Comparison of ENCODE assay signal across 21 cellular contexts in genomic region chr3:192885374-192885773, GRCh38. TPM values are rescaled to one million over a fixed set of nuclear protein-coding genes. Genes with fewer than 3 reads are reported as not detected.
DNase-seq lines count a peak whose midpoint lies in the region; TF ChIP-seq lines count a peak whose summit lies in the region.
"Had no signal": no experiment of that assay in that cellular context is flagged by ENCODE, and none has a peak within 500 bp of the region (broad histone marks: within the 10 kb centered on the region; RNA-seq: fewer than 3 reads in every experiment).

No MANE protein-coding gene starts in this region.

- no peak overlapping the region for H3K4me3 ChIP-seq in HUES6 (ENCODE audit: low read depth, low read length)
- H3K4me3 ChIP-seq: cardiac muscle cell, lung, pancreas, transverse colon had no signal

- TF ChIP-seq CTCF in chondrocyte (IDR thresholded peaks at IDR 0.05): no peak
- no peak for TF ChIP-seq CTCF in osteocyte (IDR thresholded peaks at IDR 0.05)

- H3K4me1 Mint-ChIP-seq in activated CD4-positive, alpha-beta T cell treated with anti-CD3 and anti-CD28 coated beads, Interleukin-2, amount 10 ng/mL, durations not matched to agents 24 days and 14 days: peaks cover 44% of the 10 kb centered on the region
- H3K4me1 Mint-ChIP-seq in chondrocyte (ENCODE audit: low read depth) (peaks cover 80% of the 10 kb centered on the region), osteocyte (ENCODE audit: unreplicated experiment) (peaks cover 70% of the 10 kb centered on the region)
- H3K4me1 Mint-ChIP-seq: naive B cell had no signal

- no peaks in the 10 kb centered on the region for H3K9me3 Mint-ChIP-seq in activated CD4-positive, alpha-beta T cell treated with anti-CD3 and anti-CD28 coated beads, Interleukin-2, amount 10 ng/mL, durations not matched to agents 24 days and 14 days
- H3K9me3 Mint-ChIP-seq in chondrocyte (ENCODE audit: low read depth) (no peaks in the 10 kb centered on the region), osteocyte (ENCODE audit: unreplicated experiment) (no peaks in the 10 kb centered on the region)
- H3K9me3 Mint-ChIP-seq: naive B cell; stimulated activated memory B cell treated with anti-CD40 and anti-IgM and Interleukin-4, amounts not matched to agents 10 μg/mL and 1 μg/mL and 100 μg/mL, for 72 hours had no signal

- peaks cover 50% of the 10 kb centered on the region for H3K4me1 ChIP-seq in HUES6 (ENCODE audit: control insufficient read depth, insufficient read depth, low read length)

- peaks cover 3% of the 10 kb centered on the region for H3K27me3 Mint-ChIP-seq in activated CD4-positive, alpha-beta T cell treated with anti-CD3 and anti-CD28 coated beads, Interleukin-2, amount 10 ng/mL, durations not matched to agents 24 days and 14 days
- H3K27me3 Mint-ChIP-seq in chondrocyte (ENCODE audit: low read depth): no peaks in the 10 kb centered on the region
- H3K27me3 Mint-ChIP-seq in osteocyte (ENCODE audit: unreplicated experiment): no peaks in the 10 kb centered on the region
- H3K27me3 Mint-ChIP-seq: stimulated activated memory B cell treated with anti-CD40 and anti-IgM and Interleukin-4, amounts not matched to agents 10 μg/mL and 1 μg/mL and 100 μg/mL, for 72 hours had no signal

- no peak for DNase-seq in activated CD4-positive, alpha-beta T cell treated with anti-CD3 and anti-CD28 coated beads, Interleukin-2, amount 10 ng/mL, durations not matched to agents 24 days and 14 days
- DNase-seq in activated CD4-positive, alpha-beta T cell treated with anti-CD3 and anti-CD28 coated beads, Interleukin-2, amount 50 U/mL, for 48 hours: no peak
- no peak for DNase-seq in chondrocyte (ENCODE audit: low spot score)
- DNase-seq in osteocyte (ENCODE audit: extremely low spot score, unreplicated experiment): no peak
- no peak for DNase-seq in DMS153 treated with DMSO at 0.1 percent for 48 hours (lab: John Stamatoyannopoulos, UW; ENCODE audit: unreplicated experiment)
- no peak for DNase-seq in NCI-H1048 (lab: John Stamatoyannopoulos, UW)
- DNase-seq in activated CD4-positive, CD25-positive, alpha-beta regulatory T cell (lab: John Stamatoyannopoulos, UW): no peak
- DNase-seq: activated CD8-positive, alpha-beta memory T cell treated with anti-CD3 and anti-CD28 coated beads, Interleukin-2, amount 10 ng/mL, durations not matched to agents 7 days and 5 days; activated gamma-delta T cell; amniotic stem cell; hippocampal formation; MM.1S; naive B cell; NCI-H1694; pancreas; transverse colon had no signal

- H3K4me3 Mint-ChIP-seq in activated CD4-positive, alpha-beta T cell treated with anti-CD3 and anti-CD28 coated beads, Interleukin-2, amount 10 ng/mL, durations not matched to agents 24 days and 14 days: no peak overlapping the region
- no peak overlapping the region for H3K4me3 Mint-ChIP-seq in chondrocyte (ENCODE audit: unreplicated experiment)
- no peak overlapping the region for H3K4me3 Mint-ChIP-seq in osteocyte (ENCODE audit: unreplicated experiment)
- H3K4me3 Mint-ChIP-seq: activated CD8-positive, alpha-beta memory T cell treated with anti-CD3 and anti-CD28 coated beads, Interleukin-2, amount 10 ng/mL, durations not matched to agents 7 days and 5 days; naive B cell; stimulated activated memory B cell treated with anti-CD40 and anti-IgM and Interleukin-4, amounts not matched to agents 10 μg/mL and 1 μg/mL and 100 μg/mL, for 72 hours had no signal

- peak overlapping the region; percentile 29 for H3K27ac Mint-ChIP-seq in activated CD4-positive, alpha-beta T cell treated with anti-CD3 and anti-CD28 coated beads, Interleukin-2, amount 10 ng/mL, durations not matched to agents 24 days and 14 days
- H3K27ac Mint-ChIP-seq in chondrocyte (ENCODE audit: unreplicated experiment) (peak overlapping the region; percentile 56), osteocyte (ENCODE audit: unreplicated experiment) (peak overlapping the region; percentile 63)
- H3K27ac Mint-ChIP-seq: activated CD8-positive, alpha-beta memory T cell treated with anti-CD3 and anti-CD28 coated beads, Interleukin-2, amount 10 ng/mL, durations not matched to agents 7 days and 5 days; naive B cell; stimulated activated memory B cell treated with anti-CD40 and anti-IgM and Interleukin-4, amounts not matched to agents 10 μg/mL and 1 μg/mL and 100 μg/mL, for 72 hours had no signal

- no peaks in the 10 kb centered on the region for H3K36me3 ChIP-seq in HUES6 (ENCODE audit: control insufficient read depth, insufficient read depth, low read length)
- H3K36me3 ChIP-seq: cardiac muscle cell, pancreas, transverse colon had no signal

- peaks cover 10% of the 10 kb centered on the region for H3K36me3 Mint-ChIP-seq in activated CD4-positive, alpha-beta T cell treated with anti-CD3 and anti-CD28 coated beads, Interleukin-2, amount 10 ng/mL, durations not matched to agents 24 days and 14 days (ENCODE audit: low read depth)
- H3K36me3 Mint-ChIP-seq in chondrocyte (ENCODE audit: low read depth) (no peaks in the 10 kb centered on the region), osteocyte (ENCODE audit: unreplicated experiment) (no peaks in the 10 kb centered on the region)
- H3K36me3 Mint-ChIP-seq: naive B cell; stimulated activated memory B cell treated with anti-CD40 and anti-IgM and Interleukin-4, amounts not matched to agents 10 μg/mL and 1 μg/mL and 100 μg/mL, for 72 hours had no signal

- intact Hi-C loops in activated CD4-positive, alpha-beta T cell treated with anti-CD3 and anti-CD28 coated beads, Interleukin-2, amount 10 ng/mL, durations not matched to agents 24 days and 14 days (cut with micrococcal nuclease): no loop called here

- H3K9me3 ChIP-seq in HUES6 (ENCODE audit: control insufficient read depth, insufficient read depth, low read depth, low read length): no peaks in the 10 kb centered on the region
- H3K9me3 ChIP-seq: pancreas, transverse colon had no signal

- H3K9ac ChIP-seq in HUES6 (ENCODE audit: low read length): no peak overlapping the region

- 0 out of 2 replicates have a peak overlapping the region, but pooled peaks have one; percentile 15 for H3K27ac ChIP-seq in HUES6 (ENCODE audit: low read depth, low read length)
- H3K27ac ChIP-seq: 22Rv1, cardiac muscle cell, pancreas, transverse colon had no signal

- no peaks in the 10 kb centered on the region for H3K27me3 ChIP-seq in HUES6 (ENCODE audit: control insufficient read depth, insufficient read depth, low read length)
- H3K27me3 ChIP-seq: cardiac muscle cell, pancreas, transverse colon had no signal

RNA-seq across cellular contexts. Expression of gene MB21D2, which starts 32.3 kb away (rescaled TPM):
- total RNA-seq in activated CD4-positive, alpha-beta T cell treated with anti-CD3 and anti-CD28 coated beads, Interleukin-2, amount 10 ng/mL, durations not matched to agents 24 days and 14 days: 8.6 and 9.4 TPM in 2 replicates
- total RNA-seq in chondrocyte: 8.2 to 8.9 TPM (median 8.7 TPM) in 3 replicates
- 5.3 and 5.5 TPM in 2 replicates for total RNA-seq in osteocyte
